8 cellular contexts compared by ENCODE assay signal in the genomic region with DNA sequence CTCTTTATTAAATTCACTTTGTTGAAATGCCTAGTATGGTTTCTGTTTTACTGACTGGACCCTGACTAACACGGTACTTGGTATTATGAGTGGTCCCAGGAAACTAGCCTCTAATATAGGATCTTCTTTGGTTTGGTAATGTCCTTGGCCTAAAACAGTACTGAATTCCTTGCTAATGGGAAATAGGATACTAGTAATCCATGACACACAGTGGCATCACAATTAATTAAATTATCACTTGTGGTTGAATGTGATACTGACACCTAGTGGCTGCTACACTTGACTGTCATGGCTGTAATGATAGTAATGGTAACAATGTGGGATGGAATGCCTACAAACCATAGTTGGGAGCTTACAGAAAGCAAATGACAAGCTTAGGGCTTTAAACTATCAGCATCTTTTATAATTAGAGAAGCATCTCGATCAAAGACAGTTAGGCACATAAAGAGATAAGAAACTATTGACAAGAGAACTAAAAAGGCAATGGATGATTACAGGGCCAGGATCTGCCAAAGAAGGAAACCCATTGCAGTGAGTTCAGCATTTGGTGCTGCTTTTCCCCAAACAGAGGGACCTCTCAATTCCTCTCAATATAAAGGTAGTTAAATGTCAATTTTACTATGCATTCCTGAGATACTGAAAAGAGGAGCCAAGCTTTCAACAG. TPM values are rescaled to one million over a fixed set of nuclear protein-coding genes. Genes with fewer than 3 reads are reported as not detected.
DNase-seq lines count a peak whose midpoint lies in the region; ATAC-seq and TF ChIP-seq lines count a peak whose summit lies in the region.

No MANE protein-coding gene starts in this region.

- no peak overlapping the region for H2AK5ac ChIP-seq in neuronal stem cell (ENCODE audit: low read depth, low read length)

- H2BK120ac ChIP-seq in neuronal stem cell (ENCODE audit: low read depth, low read length), result no peak overlapping the region

- no CpG with 5 or more reads among the region's 2 CpGs for WGBS in neuronal stem cell (ENCODE audit: extremely low coverage in 2 of 2, insufficient read length in 2 of 2, insufficient replicate concordance in 1 of 2), 2 donors

- H2BK12ac ChIP-seq in neuronal stem cell (ENCODE audit: low read length), result no peak overlapping the region

- peak; percentile 52 to 69 for TF ChIP-seq CTCF in fibroblast of lung (conservative IDR thresholded peaks at IDR 0.05 in 1 of 2, IDR thresholded peaks at IDR 0.05 in 1 of 2; ENCODE audit: low read depth in 1 of 2, low read length in 2 of 2)
- TF ChIP-seq CTCF in neural progenitor cell (IDR thresholded peaks at IDR 0.05), result peak; percentile 82

- H3K27ac Mint-ChIP-seq in neural progenitor cell, result no peak overlapping the region

- H3K4ac ChIP-seq in neuronal stem cell (ENCODE audit: low read length), result no peak overlapping the region

- H3K4me1 Mint-ChIP-seq in neural progenitor cell, result peaks cover 4% of the 10 kb centered on the region

- H3K23ac ChIP-seq in neuronal stem cell (ENCODE audit: low read depth, low read length, poor library complexity), result no peak overlapping the region

- H3K27ac ChIP-seq in fibroblast of lung (ENCODE audit: insufficient read depth, low read length) (no peak overlapping the region), neural progenitor cell (no peak overlapping the region), neuronal stem cell (replicated peaks; ENCODE audit: low read length) (no peak overlapping the region)

- ATAC-seq in GM21447 (IDR thresholded peaks at IDR 0.05; ENCODE audit: unreplicated experiment), result no peak

- H2AFZ ChIP-seq in fibroblast of lung (ENCODE audit: low read length) (no peak overlapping the region), neural progenitor cell (replicated peaks) (no peak overlapping the region), neuronal stem cell (ENCODE audit: low read length) (no peak overlapping the region)

- peaks cover 4% of the 10 kb centered on the region for H3K36me3 ChIP-seq in fibroblast of lung (ENCODE audit: control insufficient read depth, insufficient read depth, low read length)
- H3K36me3 ChIP-seq in neural progenitor cell, result no peaks in the 10 kb centered on the region
- H3K36me3 ChIP-seq in neuronal stem cell (replicated peaks in 1 of 2; ENCODE audit: control insufficient read depth in 2 of 2, insufficient read depth in 2 of 2, low read length in 2 of 2), result peaks cover 3 to 40% of the 10 kb centered on the region in 2 donors

- no peak overlapping the region for H2BK5ac ChIP-seq in neuronal stem cell (ENCODE audit: low read length)

- H3F3A ChIP-seq in neural progenitor cell (ENCODE audit: low read depth), result peaks cover 3% of the 10 kb centered on the region

- no peak overlapping the region for H4K91ac ChIP-seq in neuronal stem cell (ENCODE audit: low read depth, low read length, poor library complexity)

- H3K4me1 ChIP-seq in fibroblast of lung (ENCODE audit: control insufficient read depth, extremely low read depth, insufficient read depth, low read length) (no peaks in the 10 kb centered on the region), neural progenitor cell (no peaks in the 10 kb centered on the region), neuronal stem cell (ENCODE audit: control insufficient read depth in 2 of 2, insufficient read depth in 1 of 2, low read depth in 1 of 2, low read length in 2 of 2) (no peaks in the 10 kb centered on the region)

- H3K14ac ChIP-seq in neuronal stem cell (ENCODE audit: low read length), result no peak overlapping the region

- no peak overlapping the region for H4K8ac ChIP-seq in neuronal stem cell (ENCODE audit: low read depth, low read length)

- H2BK15ac ChIP-seq in neuronal stem cell (ENCODE audit: low read length), result no peak overlapping the region

- H3K4me3 ChIP-seq in Jurkat, Clone E6-1 (ENCODE audit: low read length), result no peak overlapping the region
- H3K4me3 ChIP-seq in fibroblast of lung (replicated peaks in 1 of 4; ENCODE audit: control extremely low read depth in 1 of 4, insufficient read depth in 1 of 4, low read depth in 3 of 4, low read length in 4 of 4) (no peak overlapping the region), neural progenitor cell (no peak overlapping the region), neuronal stem cell (ENCODE audit: low read length in 2 of 2) (no peak overlapping the region)

- H3K36me3 Mint-ChIP-seq in neural progenitor cell, result peaks cover 3% of the 10 kb centered on the region

- H3K9me3 ChIP-seq in fibroblast of lung (ENCODE audit: control insufficient read depth, insufficient read depth, low read depth, low read length) (no peaks in the 10 kb centered on the region), neural progenitor cell (ENCODE audit: low read depth) (no peaks in the 10 kb centered on the region), neuronal stem cell (replicated peaks in 1 of 2; ENCODE audit: control insufficient read depth in 2 of 2, insufficient read depth in 1 of 2, low read depth in 1 of 2, low read length in 2 of 2) (no peaks in the 10 kb centered on the region)

- H3K4me3 Mint-ChIP-seq in neural progenitor cell, result no peak overlapping the region

- no peak overlapping the region for H3K18ac ChIP-seq in neuronal stem cell (ENCODE audit: low read length)

- H4K20me1 ChIP-seq in fibroblast of lung (ENCODE audit: control insufficient read depth, extremely low read depth, insufficient read depth, low read length) (no peaks in the 10 kb centered on the region), neural progenitor cell (ENCODE audit: low read depth) (peaks cover 5% of the 10 kb centered on the region)

- H3K27me3 Mint-ChIP-seq in neural progenitor cell (ENCODE audit: insufficient read depth, low read depth), result no peaks in the 10 kb centered on the region

- H3K4me2 ChIP-seq in fibroblast of lung (ENCODE audit: extremely low read depth, insufficient read depth, low read length), result no peak overlapping the region
- no peak overlapping the region for H3K4me2 ChIP-seq in neural progenitor cell
- no peak overlapping the region for H3K4me2 ChIP-seq in neuronal stem cell (ENCODE audit: insufficient read depth, low read length, poor library complexity, severe bottlenecking)

- H3K9ac ChIP-seq in fibroblast of lung (ENCODE audit: insufficient read depth, low read length), result no peak overlapping the region
- no peak overlapping the region for H3K9ac ChIP-seq in neural progenitor cell
- no peak overlapping the region for H3K9ac ChIP-seq in neuronal stem cell (ENCODE audit: low read depth, low read length, poor library complexity)

- no peaks in the 10 kb centered on the region for H3K9me3 Mint-ChIP-seq in neural progenitor cell

- peak; percentile 10 for DNase-seq in stimulated activated CD4-positive, alpha-beta T cell treated with anti-CD3 and anti-CD28 coated beads, Interleukin-15, amount 100 ng/mL, for 24 hours
- no peak for DNase-seq in stimulated activated CD4-positive, alpha-beta T cell treated with anti-CD3 and anti-CD28 coated beads, Interleukin-4, amount 100 ng/mL, for 1 hour
- peak; percentile 22 for DNase-seq in Jurkat, Clone E6-1 (ENCODE audit: low read depth, low spot score)
- DNase-seq in SHP77 treated with DMSO at 0.1 percent for 48 hours (lab: John Stamatoyannopoulos, UW) (peak; percentile 0), fibroblast of lung (ENCODE audit: low read depth in 2 of 2) (peak; percentile 74 to 82), neural progenitor cell (ENCODE audit: low spot score) (peak; percentile 51), neuronal stem cell (ENCODE audit: low spot score) (no peak)

- H3K79me2 ChIP-seq in fibroblast of lung (ENCODE audit: control insufficient read depth, insufficient read depth, low read length), result no peaks in the 10 kb centered on the region
- no peaks in the 10 kb centered on the region for H3K79me2 ChIP-seq in neural progenitor cell (ENCODE audit: low read depth)

- no peaks in the 10 kb centered on the region for H3K79me1 ChIP-seq in neuronal stem cell (ENCODE audit: low read depth, low read length)

- H3K27me3 ChIP-seq in fibroblast of lung (ENCODE audit: control insufficient read depth, insufficient read depth, low read length) (no peaks in the 10 kb centered on the region), neural progenitor cell (no peaks in the 10 kb centered on the region), neuronal stem cell (ENCODE audit: control insufficient read depth in 3 of 3, insufficient read depth in 3 of 3, low read depth in 1 of 3, low read length in 3 of 3) (no peaks in the 10 kb centered on the region)

RNA-seq across cellular contexts. Expression of a gene that starts 8.6 kb away (rescaled TPM):
- 8.1 TPM for polyA plus RNA-seq in Jurkat, Clone E6-1 (2012; ENCODE audit: insufficient read depth, insufficient read length)
- total RNA-seq in fibroblast of lung (7.2 and 14.7 TPM in 2 replicates), neural progenitor cell (ENCODE audit: low replicate concordance) (5.0 and 8.6 TPM in 2 replicates)
- polyA plus RNA-seq in fibroblast of lung, result 2.2 and 2.6 TPM in 2 replicates
- polyA plus RNA-seq in fibroblast of lung (2012), result 2.0 and 2.2 TPM in 2 replicates
- 23.3 and 25.6 TPM in 2 replicates for polyA minus RNA-seq in fibroblast of lung (ENCODE audit: low replicate concordance)
- polyA plus RNA-seq in neuronal stem cell (2013, experiment 1 of 2), result 4.4 TPM
- polyA plus RNA-seq in neuronal stem cell (2013, experiment 2 of 2), result 5.0 TPM

RNA-seq across cellular contexts. Expression of a gene that starts 24.4 kb away (rescaled TPM):
- 40.5 TPM for polyA plus RNA-seq in Jurkat, Clone E6-1 (2012; ENCODE audit: insufficient read depth, insufficient read length)
- total RNA-seq in fibroblast of lung (38.5 and 47.4 TPM in 2 replicates), neural progenitor cell (ENCODE audit: low replicate concordance) (37.2 and 39.8 TPM in 2 replicates)
- 33.6 and 40.9 TPM in 2 replicates for polyA plus RNA-seq in fibroblast of lung
- polyA plus RNA-seq in fibroblast of lung (2012), result 27.9 and 31.7 TPM in 2 replicates
- polyA minus RNA-seq in fibroblast of lung (ENCODE audit: low replicate concordance), result 12.6 and 13.8 TPM in 2 replicates
- polyA plus RNA-seq in neuronal stem cell (2013, experiment 1 of 2), result 33.0 TPM
- polyA plus RNA-seq in neuronal stem cell (2013, experiment 2 of 2), result 33.9 TPM

RNA-seq across cellular contexts. Expression of a gene that starts 24.6 kb away (rescaled TPM):
- polyA plus RNA-seq in Jurkat, Clone E6-1 (2012; ENCODE audit: insufficient read depth, insufficient read length), result 63.3 TPM
- 34.9 and 47.6 TPM in 2 replicates for total RNA-seq in fibroblast of lung
- polyA plus RNA-seq in fibroblast of lung, result 72.4 and 75.5 TPM in 2 replicates
- 55.4 and 57.7 TPM in 2 replicates for polyA plus RNA-seq in fibroblast of lung (2012)
- polyA minus RNA-seq in fibroblast of lung (ENCODE audit: low replicate concordance), result 50.1 and 54.9 TPM in 2 replicates
- 40.2 and 50.5 TPM in 2 replicates for total RNA-seq in neural progenitor cell (ENCODE audit: low replicate concordance)
- 29.5 TPM for polyA plus RNA-seq in neuronal stem cell (2013, experiment 1 of 2)
- polyA plus RNA-seq in neuronal stem cell (2013, experiment 2 of 2), result 27.5 TPM

RNA-seq across cellular contexts. Expression of a gene that starts 32.0 kb away (rescaled TPM):
- 13.7 TPM for polyA plus RNA-seq in Jurkat, Clone E6-1 (2012; ENCODE audit: insufficient read depth, insufficient read length)
- total RNA-seq in fibroblast of lung (24.1 and 29.7 TPM in 2 replicates), neural progenitor cell (ENCODE audit: low replicate concordance) (16.1 and 19.9 TPM in 2 replicates)
- 11.4 and 11.8 TPM in 2 replicates for polyA plus RNA-seq in fibroblast of lung
- 11.9 and 14.3 TPM in 2 replicates for polyA plus RNA-seq in fibroblast of lung (2012)
- 18.2 and 25.5 TPM in 2 replicates for polyA minus RNA-seq in fibroblast of lung (ENCODE audit: low replicate concordance)
- polyA plus RNA-seq in neuronal stem cell (2013, experiment 1 of 2), result 11.0 TPM
- 10.0 TPM for polyA plus RNA-seq in neuronal stem cell (2013, experiment 2 of 2)

Comparison
In these comparisons a context has a peak if more than half of its experiments do, and no peak if none do; other contexts are left out.
1. DNase-seq: peak in stimulated activated CD4-positive, alpha-beta T cell treated with anti-CD3 and anti-CD28 coated beads, Interleukin-15, amount 100 ng/mL, for 24 hours (single experiment), Jurkat, Clone E6-1 (single experiment), SHP77 treated with DMSO at 0.1 percent for 48 hours (single experiment), fibroblast of lung (2 of 2) and neural progenitor cell (single experiment); none in stimulated activated CD4-positive, alpha-beta T cell treated with anti-CD3 and anti-CD28 coated beads, Interleukin-4, amount 100 ng/mL, for 1 hour (single experiment) and neuronal stem cell (single experiment).